ENCODE assay signal across 9 cellular contexts in the genomic region with DNA sequence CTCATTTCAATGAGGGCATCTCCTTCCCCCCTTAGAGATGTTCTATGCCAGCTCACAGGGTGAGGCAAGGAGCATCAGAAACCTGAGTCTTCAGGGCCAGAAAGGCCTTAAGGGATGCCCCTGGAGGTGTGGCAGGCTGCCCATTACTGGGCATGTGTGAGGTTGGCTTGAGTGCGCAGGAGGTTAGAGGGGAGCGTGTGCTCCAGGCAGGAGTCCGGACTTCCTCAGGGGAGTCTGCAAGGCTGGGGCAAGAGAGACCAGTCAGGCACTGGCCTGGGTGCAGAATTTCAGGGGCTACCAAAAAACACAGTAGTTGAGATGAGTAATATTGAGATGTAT. TPM values are rescaled to one million over a fixed set of nuclear protein-coding genes. Genes with fewer than 3 reads are reported as not detected.
DNase-seq lines count a peak whose midpoint lies in the region; ATAC-seq, FAIRE-seq and TF ChIP-seq lines count a peak whose summit lies in the region.
"Had no signal": no experiment of that assay in that cellular context is flagged by ENCODE, and none has a peak within 500 bp of the region (broad histone marks: within the 10 kb centered on the region; RNA-seq: fewer than 3 reads in every experiment).

No MANE protein-coding gene starts in this region.

- no peaks in the 10 kb centered on the region for H3F3A ChIP-seq in PC-3 (ENCODE audit: low read length, unreplicated experiment)

- CTCF ChIA-PET in PC-3 (lab: Charles Lee), result interaction anchor here (0.6 to 1.1 kb wide), 2 partner anchors 26 to 54 kb away, joined by 3 to 4 read pairs; no protein-coding TSS in a partner anchor

- H3K4ac ChIP-seq in trophoblast cell (ENCODE audit: low read depth, low read length), result no peak overlapping the region

- ATAC-seq in PC-3 (peak; percentile 21), HG02870 (IDR thresholded peaks at IDR 0.05; ENCODE audit: unreplicated experiment) (no peak), HG02852 (IDR thresholded peaks at IDR 0.05; ENCODE audit: unreplicated experiment) (no peak)

- no peak for FAIRE-seq in small intestine (lab: Jason Lieb, UNC)

- POLR2A ChIA-PET in PC-3 (lab: Charles Lee; ENCODE audit: unreplicated experiment), result interaction anchor here (0.9 kb wide), 1 partner anchor 29 kb away, joined by 8 read pairs; no protein-coding TSS in a partner anchor

- 15% methylated on average over 2 of the region's 3 CpGs; no CpG with 5 or more reads in 1 of the 2 donors for WGBS in esophagus squamous epithelium, 2 donors
- WGBS in trophoblast cell (ENCODE audit: extremely low coverage, insufficient coverage, insufficient read length), result no CpG with 5 or more reads among the region's 3 CpGs
- 56 to 76% (median 69%) methylated on average over 3 of the region's 3 CpGs for WGBS in small intestine, 3 donors

- H3K9me2 ChIP-seq in PC-3 (replicated peaks; ENCODE audit: low read length), result no peaks in the 10 kb centered on the region

- no peak overlapping the region for H2BK12ac ChIP-seq in trophoblast cell (ENCODE audit: low read length)

- H3K23ac ChIP-seq in trophoblast cell (ENCODE audit: low read length), result no peak overlapping the region

- H3K27me3 ChIP-seq in PC-3 (ENCODE audit: low read length), result no peaks in the 10 kb centered on the region
- peaks cover 0 to 25% (median 0%) of the 10 kb centered on the region in 4 donors for H3K27me3 ChIP-seq in esophagus squamous epithelium
- H3K27me3 ChIP-seq in trophoblast cell (ENCODE audit: insufficient read depth, low read length), result peaks cover 6% of the 10 kb centered on the region
- no peaks in the 10 kb centered on the region for H3K27me3 ChIP-seq in small intestine (ENCODE audit: control insufficient read depth in 2 of 2, insufficient read depth in 2 of 2, low read length in 2 of 2)

- H2BK5ac ChIP-seq in trophoblast cell (ENCODE audit: low read depth, low read length, poor library complexity), result no peak overlapping the region

- no peak overlapping the region for H4K8ac ChIP-seq in trophoblast cell (ENCODE audit: low read depth, low read length)

- H3K4me1 ChIP-seq in PC-3 (ENCODE audit: insufficient read depth, low read length), result peaks cover 84% of the 10 kb centered on the region
- peaks cover 50 to 84% (median 56%) of the 10 kb centered on the region in 3 donors for H3K4me1 ChIP-seq in esophagus squamous epithelium
- H3K4me1 ChIP-seq in trophoblast cell (ENCODE audit: control insufficient read depth in 1 of 2, insufficient read depth in 2 of 2, low read length in 2 of 2), result peaks cover 12 to 35% of the 10 kb centered on the region in 2 experiments
- H3K4me1 ChIP-seq in small intestine (ENCODE audit: control insufficient read depth in 2 of 2, insufficient read depth in 1 of 2, low read depth in 1 of 2, low read length in 1 of 2), result no peaks in the 10 kb centered on the region

- H3K79me1 ChIP-seq in trophoblast cell (ENCODE audit: low read length), result peaks cover 13% of the 10 kb centered on the region

- H3K14ac ChIP-seq in trophoblast cell (ENCODE audit: low read length), result no peak overlapping the region

- H3K9ac ChIP-seq in PC-3 (ENCODE audit: low read length) (peak overlapping the region; percentile 95), trophoblast cell (ENCODE audit: low read length) (peak overlapping the region; percentile 45)

- H3K79me2 ChIP-seq in PC-3 (ENCODE audit: low read length) (peaks cover 100% of the 10 kb centered on the region), trophoblast cell (ENCODE audit: control insufficient read depth, insufficient read depth, low read length, poor library complexity) (peaks cover 8% of the 10 kb centered on the region)

- no peaks in the 10 kb centered on the region for H4K20me1 ChIP-seq in PC-3 (ENCODE audit: low read length)

- no peak overlapping the region for H4K12ac ChIP-seq in trophoblast cell (ENCODE audit: low read depth, low read length)

- H3K36me3 ChIP-seq in PC-3 (ENCODE audit: low read depth, low read length) (peaks cover 19% of the 10 kb centered on the region), esophagus squamous epithelium (no peaks in the 10 kb centered on the region), trophoblast cell (ENCODE audit: control insufficient read depth in 1 of 2, insufficient read depth in 2 of 2, low read length in 2 of 2) (no peaks in the 10 kb centered on the region), small intestine (ENCODE audit: control insufficient read depth in 2 of 2, insufficient read depth in 2 of 2, low read length in 2 of 2) (no peaks in the 10 kb centered on the region)

- H3K4me3 ChIP-seq in PC-3 (ENCODE audit: low read length) (peak overlapping the region; percentile 90), esophagus squamous epithelium (peak overlapping the region in 3 of 4 donors; percentile 50 to 71 (median 71)), trophoblast cell (ENCODE audit: low read depth, low read length) (no peak overlapping the region), small intestine (ENCODE audit: low read depth in 1 of 2, low read length in 2 of 2) (no peak overlapping the region)

- peak overlapping the region; percentile 13 for H4K91ac ChIP-seq in trophoblast cell (ENCODE audit: low read depth, low read length)

- DNase-seq in EH (ENCODE audit: low read depth) (peak; percentile 36), PC-3 (no peak), esophagus squamous epithelium (lab: John Stamatoyannopoulos, UW) (no peak), trophoblast cell (peak in 1 of 2 donors; percentile 17), small intestine (no peak), medulla oblongata (ENCODE audit: extremely low spot score) (no peak)

- no peak for TF ChIP-seq POLR2A in esophagus squamous epithelium (IDR thresholded peaks at IDR 0.05)

- no peak for TF ChIP-seq CTCF in PC-3 (conservative IDR thresholded peaks at IDR 0.05; ENCODE audit: low read depth, low read length)
- no peak for TF ChIP-seq CTCF in esophagus squamous epithelium (IDR thresholded peaks at IDR 0.05)

- H3K9me3 ChIP-seq in PC-3 (ENCODE audit: low read length) (no peaks in the 10 kb centered on the region), esophagus squamous epithelium (no peaks in the 10 kb centered on the region), trophoblast cell (ENCODE audit: insufficient read depth, low read depth, low read length) (no peaks in the 10 kb centered on the region), small intestine (ENCODE audit: control insufficient read depth, low read depth) (no peaks in the 10 kb centered on the region)

- no peak overlapping the region for H2AK5ac ChIP-seq in trophoblast cell (ENCODE audit: low read length)

- peak overlapping the region; percentile 83 for H3K27ac ChIP-seq in PC-3 (ENCODE audit: low read length)
- peak overlapping the region; percentile 75 to 90 (median 87) for H3K27ac ChIP-seq in esophagus squamous epithelium
- no peak overlapping the region for H3K27ac ChIP-seq in trophoblast cell (ENCODE audit: low read depth, low read length)
- no peak overlapping the region for H3K27ac ChIP-seq in small intestine (ENCODE audit: low read depth in 1 of 2, low read length in 1 of 2)

- H2BK120ac ChIP-seq in trophoblast cell (ENCODE audit: insufficient read depth, low read length, poor library complexity), result peak overlapping the region; percentile 16

- no peak overlapping the region for H2AFZ ChIP-seq in PC-3 (ENCODE audit: low read length)
- no peak overlapping the region for H2AFZ ChIP-seq in trophoblast cell (ENCODE audit: insufficient read depth, low read length, poor library complexity)

- peak overlapping the region; percentile 83 for H3K4me2 ChIP-seq in PC-3 (ENCODE audit: low read length)
- H3K4me2 ChIP-seq in trophoblast cell (ENCODE audit: low read length), result peak overlapping the region; percentile 77

- intact Hi-C loops in PC-3 (cut with micrococcal nuclease) (no loop called here), esophagus squamous epithelium (cut with DNase I) (no loop called here)

- BruUV-seq in PC-3 (replicated peaks; lab: Mats Ljungman, UMichigan), result no TSS peak

- no peak overlapping the region for H3K18ac ChIP-seq in trophoblast cell (ENCODE audit: low read length)

RNA-seq across cellular contexts. Expression of gene LOXL1, which starts 1.9 kb away (rescaled TPM):
- total RNA-seq in PC-3 (2014; rRNA removed) (224 and 249 TPM in 2 replicates), esophagus squamous epithelium (1 to 10 TPM; 4.3 to 7.7 (median 6.3) TPM)
- 64.9 and 67.5 TPM in 2 replicates for polyA plus RNA-seq in trophoblast cell (2013)
- polyA plus RNA-seq in small intestine, result 1 to 10 TPM; 2.2 to 6.1 (median 3.8) TPM

RNA-seq across cellular contexts. Expression of gene TBC1D21, which starts 54.8 kb away (rescaled TPM):
- total RNA-seq in PC-3 (2014; rRNA removed), result not detected in 2 replicates
- not detected for total RNA-seq in esophagus squamous epithelium
- polyA plus RNA-seq in trophoblast cell (2013), result not detected in 2 replicates
- not detected for polyA plus RNA-seq in small intestine
- total RNA-seq: left lobe of liver had no signal

Comparison
In these comparisons a context has a peak if more than half of its experiments do, and no peak if none do; other contexts are left out.
1. H3K27ac ChIP-seq: peak in PC-3 (single experiment) and esophagus squamous epithelium (4 of 4); none in trophoblast cell (single experiment) and small intestine (0 of 2).
2. H3K4me3 ChIP-seq: peak in PC-3 (single experiment) and esophagus squamous epithelium (3 of 4); none in trophoblast cell (single experiment) and small intestine (0 of 2).
3. RNA of gene LOXL1, which starts 1.9 kb away (total RNA-seq): 224 to 249 TPM in PC-3; 4.3 to 7.7 TPM in esophagus squamous epithelium; every median in the first group is over 10 times any median in the second.